Comparison of ENCODE assay signal across 31 cellular contexts in genomic region chr2:44010266-44010665, GRCh38. TPM values are rescaled to one million over a fixed set of nuclear protein-coding genes. Genes with fewer than 3 reads are reported as not detected.
DNase-seq lines count a peak whose midpoint lies in the region; ATAC-seq and TF ChIP-seq lines count a peak whose summit lies in the region.
"Had no signal": no experiment of that assay in that cellular context is flagged by ENCODE, and none has a peak within 500 bp of the region (broad histone marks: within the 10 kb centered on the region; RNA-seq: fewer than 3 reads in every experiment).

No MANE protein-coding gene starts in this region.

- peak overlapping the region; percentile 58 for H3K27ac ChIP-seq in parathyroid adenoma
- H3K27ac ChIP-seq: BLaER1, pancreas, tibial artery had no signal

- no peaks in the 10 kb centered on the region for H3K9me3 Mint-ChIP-seq in brain
- H3K9me3 Mint-ChIP-seq in stimulated activated memory B cell treated with anti-CD40 and anti-IgM and Interleukin-4, amounts not matched to agents 10 μg/mL and 1 μg/mL and 100 μg/mL, for 72 hours = no peaks in the 10 kb centered on the region
- H3K9me3 Mint-ChIP-seq: activated CD4-positive, alpha-beta memory T cell treated with anti-CD3 and anti-CD28 coated beads, Interleukin-2, amount 10 ng/mL, durations not matched to agents 7 days and 5 days; activated T-helper 17 cell treated with anti-CD3 and anti-CD28 coated beads, Interleukin-2, amount 50 U/mL, for 72 hours; memory B cell; neural crest cell; stimulated activated naive CD8-positive, alpha-beta T cell treated with anti-CD3 and anti-CD28 coated beads, Interleukin-15, amount 100 ng/mL, for 72 hours had no signal

- no peaks in the 10 kb centered on the region for H3K36me3 Mint-ChIP-seq in brain
- no peaks in the 10 kb centered on the region for H3K36me3 Mint-ChIP-seq in stimulated activated memory B cell treated with anti-CD40 and anti-IgM and Interleukin-4, amounts not matched to agents 10 μg/mL and 1 μg/mL and 100 μg/mL, for 72 hours
- H3K36me3 Mint-ChIP-seq: memory B cell had no signal

- no peak for ATAC-seq in stimulated activated memory B cell treated with anti-CD40 and anti-IgM and Interleukin-4, amounts not matched to agents 10 μg/mL and 1 μg/mL and 100 μg/mL, for 72 hours
- ATAC-seq: activated T-helper 17 cell treated with anti-CD3 and anti-CD28 coated beads, Interleukin-2, amount 50 U/mL, for 72 hours; HCT116; left lobe of liver; stimulated activated naive CD8-positive, alpha-beta T cell treated with anti-CD3 and anti-CD28 coated beads, Interleukin-15, amount 100 ng/mL, for 72 hours had no signal

- no peaks in the 10 kb centered on the region for H3K79me2 ChIP-seq in parathyroid adenoma

- H3K27me3 ChIP-seq in parathyroid adenoma (ENCODE audit: control insufficient read depth, insufficient read depth, low read length) = no peaks in the 10 kb centered on the region
- H3K27me3 ChIP-seq: BLaER1, pancreas had no signal

- H3K4me3 ChIP-seq in parathyroid adenoma (ENCODE audit: low read depth, low read length) = no peak overlapping the region
- H3K4me3 ChIP-seq: BLaER1, pancreas, tibial artery had no signal

- H3K4me3 Mint-ChIP-seq in brain = peak overlapping the region in 4 of 5 experiments; percentile 5 to 73 (median 35)
- H3K4me3 Mint-ChIP-seq in stimulated activated memory B cell treated with anti-CD40 and anti-IgM and Interleukin-4, amounts not matched to agents 10 μg/mL and 1 μg/mL and 100 μg/mL, for 72 hours = no peak overlapping the region
- H3K4me3 Mint-ChIP-seq: activated CD4-positive, alpha-beta memory T cell treated with anti-CD3 and anti-CD28 coated beads, Interleukin-2, amount 10 ng/mL, durations not matched to agents 7 days and 5 days; activated T-helper 17 cell treated with anti-CD3 and anti-CD28 coated beads, Interleukin-2, amount 50 U/mL, for 72 hours; memory B cell; neural crest cell; stimulated activated naive CD8-positive, alpha-beta T cell treated with anti-CD3 and anti-CD28 coated beads, Interleukin-15, amount 100 ng/mL, for 72 hours had no signal

- peaks cover 27% of the 10 kb centered on the region for H3K4me1 ChIP-seq in parathyroid adenoma
- H3K4me1 ChIP-seq: pancreas, tibial artery had no signal

- no peak for TF ChIP-seq POLR2A in erythroblast (IDR thresholded peaks at IDR 0.05; ENCODE audit: low read length)

- DNase-seq in Daoy (ENCODE audit: low read depth) (peak; percentile 6), NCI-H2107 (lab: John Stamatoyannopoulos, UW) (peak; percentile 58), 8988T (no peak), erythroblast (lab: John Stamatoyannopoulos, UW) (no peak)
- DNase-seq: activated CD4-positive, alpha-beta memory T cell treated with anti-CD3 and anti-CD28 coated beads, Interleukin-2, amount 10 ng/mL, durations not matched to agents 7 days and 5 days; activated CD8-positive, alpha-beta memory T cell treated with anti-CD3 and anti-CD28 coated beads, Interleukin-2, amount 50 U/mL, for 48 hours; activated naive CD4-positive, alpha-beta T cell treated with anti-CD3 and anti-CD28 coated beads, Interleukin-2, amount 50 U/mL, for 16 hours; amniotic stem cell; cortex of kidney; effector memory CD4-positive, alpha-beta T cell; GDM1; glutamatergic neuron; Kasumi-1; NCI-H1694 treated with DMSO at 0.1 percent for 48 hours; NCI-H345; NCI-H774; pancreas; right cardiac atrium; SIG-M5; stimulated activated CD4-positive, alpha-beta T cell treated with anti-CD3 and anti-CD28 coated beads, Interleukin-1b, Interleukin-23, amount 100 ng/mL, for 48 hours; stimulated activated naive CD8-positive, alpha-beta T cell treated with anti-CD3 and anti-CD28 coated beads, Interleukin-15, amount 100 ng/mL, for 72 hours; tibial artery had no signal

- no peak for TF ChIP-seq CTCF in brain (conservative IDR thresholded peaks at IDR 0.05)
- TF ChIP-seq CTCF in parathyroid adenoma (IDR thresholded peaks at IDR 0.05) = no peak

- no peak overlapping the region for H3K4me2 ChIP-seq in parathyroid adenoma (ENCODE audit: low read length)
- H3K4me2 ChIP-seq: BLaER1 had no signal

- H3K27me3 Mint-ChIP-seq in brain = peaks cover 4% of the 10 kb centered on the region
- H3K27me3 Mint-ChIP-seq in stimulated activated memory B cell treated with anti-CD40 and anti-IgM and Interleukin-4, amounts not matched to agents 10 μg/mL and 1 μg/mL and 100 μg/mL, for 72 hours = peaks cover 7% of the 10 kb centered on the region

- H3K9me3 ChIP-seq in parathyroid adenoma (ENCODE audit: control insufficient read depth, low read length) = no peaks in the 10 kb centered on the region
- H3K9me3 ChIP-seq: BLaER1, pancreas, tibial artery had no signal

- peak overlapping the region; percentile 34 to 90 (median 86) for H3K27ac Mint-ChIP-seq in brain
- H3K27ac Mint-ChIP-seq in stimulated activated memory B cell treated with anti-CD40 and anti-IgM and Interleukin-4, amounts not matched to agents 10 μg/mL and 1 μg/mL and 100 μg/mL, for 72 hours = no peak overlapping the region
- H3K27ac Mint-ChIP-seq: activated CD4-positive, alpha-beta memory T cell treated with anti-CD3 and anti-CD28 coated beads, Interleukin-2, amount 10 ng/mL, durations not matched to agents 7 days and 5 days; activated T-helper 17 cell treated with anti-CD3 and anti-CD28 coated beads, Interleukin-2, amount 50 U/mL, for 72 hours; memory B cell; stimulated activated naive CD8-positive, alpha-beta T cell treated with anti-CD3 and anti-CD28 coated beads, Interleukin-15, amount 100 ng/mL, for 72 hours had no signal

- H3K36me3 ChIP-seq in parathyroid adenoma (ENCODE audit: control insufficient read depth, insufficient read depth, low read length) = no peaks in the 10 kb centered on the region
- H3K36me3 ChIP-seq: BLaER1, pancreas, tibial artery had no signal

- H3K9ac ChIP-seq in parathyroid adenoma = no peak overlapping the region
- H3K9ac ChIP-seq: BLaER1 had no signal

- H2AFZ ChIP-seq in parathyroid adenoma = peak overlapping the region; percentile 90

- H3K4me1 Mint-ChIP-seq in brain = peaks cover 27% of the 10 kb centered on the region
- H3K4me1 Mint-ChIP-seq in stimulated activated memory B cell treated with anti-CD40 and anti-IgM and Interleukin-4, amounts not matched to agents 10 μg/mL and 1 μg/mL and 100 μg/mL, for 72 hours = peaks cover 12% of the 10 kb centered on the region
- H3K4me1 Mint-ChIP-seq: neural crest cell had no signal

RNA-seq across cellular contexts. Expression of gene LRPPRC, which starts 14.5 kb away (rescaled TPM):
- 60.2 and 61.7 TPM in 2 replicates for total RNA-seq in Daoy (2014; rRNA removed; shearing (Covaris generic))
- 27.2 TPM for polyA plus RNA-seq in brain (ENCODE audit: insufficient read depth, low read depth, low replicate concordance)

Comparison
In these comparisons a context has a peak if more than half of its experiments do, and no peak if none do; other contexts are left out.
1. DNase-seq: peak in Daoy (single experiment) and NCI-H2107 (single experiment); none in 8988T (single experiment) and erythroblast (0 of 2).